Comparison of ENCODE assay signal across 16 cellular contexts in genomic region chr9:76451234-76451633, GRCh38. TPM values are rescaled to one million over a fixed set of nuclear protein-coding genes. Genes with fewer than 3 reads are reported as not detected.
A peak's percentile ranks its signal among the peaks of the same experiment; 100 is the strongest.
DNase-seq lines count a peak whose midpoint lies in the region; ATAC-seq and TF ChIP-seq lines count a peak whose summit lies in the region.
"Had no signal": no experiment of that assay in that cellular context is flagged by ENCODE, and none has a peak within 500 bp of the region (broad histone marks: within the 10 kb centered on the region; RNA-seq: fewer than 3 reads in every experiment).

No MANE protein-coding gene starts in this region.

- no peak overlapping the region for H3K4me2 ChIP-seq in IMR-90 (ENCODE audit: low read depth, low read length)

- no peak overlapping the region for H4K91ac ChIP-seq in IMR-90 (ENCODE audit: insufficient read depth, low read depth, low read length)

- no peak overlapping the region for H3K56ac ChIP-seq in IMR-90 (ENCODE audit: extremely low read depth, insufficient read depth, low read length)

- no peak overlapping the region for H3K4ac ChIP-seq in IMR-90 (ENCODE audit: low read depth, low read length)

- no peak overlapping the region for H2AFZ ChIP-seq in IMR-90 (replicated peaks; ENCODE audit: low read length, poor library complexity)

- peaks cover 11% of the 10 kb centered on the region for H3K4me1 ChIP-seq in IMR-90 (ENCODE audit: control insufficient read depth, insufficient read depth, low read length)
- H3K4me1 ChIP-seq in thyroid gland, result no peaks in the 10 kb centered on the region

- CTCF ChIA-PET in IMR-90 (lab: Yijun Ruan, JAX), result interaction anchor here (1.2 kb wide), 1 partner anchor 207 kb away, joined by 6 read pairs; no protein-coding TSS in a partner anchor

- no peak overlapping the region for H3K14ac ChIP-seq in IMR-90 (replicated peaks; ENCODE audit: low read depth, low read length)

- WGBS in IMR-90 (ENCODE audit: extremely low coverage in 2 of 2, insufficient read length in 1 of 2), 2 experiments, result no CpG with 5 or more reads among the region's 1 CpG
- WGBS in thyroid gland, 2 donors, result 85 to 86% methylated on average over 1 of the region's 1 CpG

- no peaks in the 10 kb centered on the region for H3K36me3 Mint-ChIP-seq in chondrocyte (ENCODE audit: low read depth)
- peaks cover 6% of the 10 kb centered on the region for H3K36me3 Mint-ChIP-seq in activated CD4-positive, alpha-beta T cell treated with anti-CD3 and anti-CD28 coated beads, Interleukin-2, amount 10 ng/mL, durations not matched to agents 24 days and 14 days (ENCODE audit: low read depth)

- in situ Hi-C loops in IMR-90 (cut with MboI; ENCODE audit: low sequenced_read_pairs), result no loop called here

- peaks cover 28% of the 10 kb centered on the region for H3K4me1 Mint-ChIP-seq in chondrocyte (ENCODE audit: low read depth)
- H3K4me1 Mint-ChIP-seq in activated CD4-positive, alpha-beta T cell treated with anti-CD3 and anti-CD28 coated beads, Interleukin-2, amount 10 ng/mL, durations not matched to agents 24 days and 14 days, result peaks cover 18% of the 10 kb centered on the region

- H3K27ac ChIP-seq in IMR-90 (ENCODE audit: insufficient read depth, low read length) (no peak overlapping the region), thyroid gland (no peak overlapping the region)
- H3K27ac ChIP-seq: HL-60, SK-N-MC had no signal

- TF ChIP-seq CTCF in AG09309 (IDR thresholded peaks at IDR 0.05; ENCODE audit: control insufficient read depth, insufficient read depth, low read depth, low read length, missing control alignments) (no peak), IMR-90 (conservative IDR thresholded peaks at IDR 0.05; ENCODE audit: low read depth, low read length) (no peak), chondrocyte (IDR thresholded peaks at IDR 0.05) (no peak), thyroid gland (IDR thresholded peaks at IDR 0.05) (no peak)

- H3K36me3 ChIP-seq in IMR-90 (ENCODE audit: control insufficient read depth, insufficient read depth, low read length) (no peaks in the 10 kb centered on the region), thyroid gland (no peaks in the 10 kb centered on the region)
- H3K36me3 ChIP-seq: BE2C had no signal

- H3K18ac ChIP-seq in IMR-90 (ENCODE audit: low read depth, low read length), result no peak overlapping the region

- H3K9me3 Mint-ChIP-seq in chondrocyte (ENCODE audit: low read depth), result no peaks in the 10 kb centered on the region
- H3K9me3 Mint-ChIP-seq in activated CD4-positive, alpha-beta T cell treated with anti-CD3 and anti-CD28 coated beads, Interleukin-2, amount 10 ng/mL, durations not matched to agents 24 days and 14 days, result peaks cover 4% of the 10 kb centered on the region

- no peaks in the 10 kb centered on the region for H3K9me3 ChIP-seq in IMR-90 (ENCODE audit: control insufficient read depth, insufficient read depth, low read length)
- no peaks in the 10 kb centered on the region for H3K9me3 ChIP-seq in thyroid gland
- H3K9me3 ChIP-seq: BE2C had no signal

- H3K27me3 Mint-ChIP-seq in chondrocyte (ENCODE audit: low read depth), result no peaks in the 10 kb centered on the region
- H3K27me3 Mint-ChIP-seq in activated CD4-positive, alpha-beta T cell treated with anti-CD3 and anti-CD28 coated beads, Interleukin-2, amount 10 ng/mL, durations not matched to agents 24 days and 14 days, result no peaks in the 10 kb centered on the region

- no peak overlapping the region for H3K23ac ChIP-seq in IMR-90 (ENCODE audit: low read depth, low read length)

- peak; percentile 48 for DNase-seq in AG09309 (ENCODE audit: low read depth)
- peak; percentile 85 for DNase-seq in IMR-90
- DNase-seq in chondrocyte (ENCODE audit: low spot score), result no peak
- DNase-seq in kidney tubule cell (ENCODE audit: low spot score), result peak; percentile 93
- DNase-seq in activated CD4-positive, alpha-beta T cell treated with anti-CD3 and anti-CD28 coated beads, Interleukin-2, amount 50 U/mL, for 48 hours, result no peak
- DNase-seq in activated CD4-positive, alpha-beta T cell treated with anti-CD3 and anti-CD28 coated beads, Interleukin-2, amount 10 ng/mL, durations not matched to agents 24 days and 14 days, result no peak
- DNase-seq in thyroid gland, result no peak
- DNase-seq: aorta; BE2C; DND-41; H7; NCI-H2107; NK-92 treated with Interleukin-12 subunit alpha and Interleukin-12 subunit beta, amount 100 ng/mL, for 24 hours had no signal

- H3K9me1 ChIP-seq in IMR-90 (ENCODE audit: insufficient read depth, low read length), result no peaks in the 10 kb centered on the region

- dilution Hi-C loops in IMR-90 (cut with HindIII; ENCODE audit: low sequenced_read_pairs, unreplicated experiment), result no loop called here

- H2BK20ac ChIP-seq in IMR-90 (ENCODE audit: low read depth, low read length), result no peak overlapping the region

- 0 out of 2 replicates have a peak overlapping the region, but pooled peaks have one; percentile 16 for H2BK120ac ChIP-seq in IMR-90 (ENCODE audit: low read depth, low read length)

- no peak for TF ChIP-seq RAD21 in IMR-90 (IDR thresholded peaks at IDR 0.05; ENCODE audit: low read length)

- peak; percentile 53 for ATAC-seq in IMR-90 (ENCODE audit: low read depth)
- ATAC-seq in GM19463 (IDR thresholded peaks at IDR 0.05; ENCODE audit: unreplicated experiment), result no peak

- H4K20me1 ChIP-seq in IMR-90 (ENCODE audit: insufficient read depth, low read length), result no peaks in the 10 kb centered on the region

- no peak overlapping the region for H2AK9ac ChIP-seq in IMR-90 (replicated peaks; ENCODE audit: low read depth, low read length, poor library complexity)

- intact Hi-C loops in IMR-90 (cut with micrococcal nuclease) (loop anchor here (5.0 kb wide), 1 partner anchor 49 kb away; no protein-coding TSS in a partner anchor), thyroid gland (cut with DNase I) (no loop called here)
- intact Hi-C loops in activated CD4-positive, alpha-beta T cell treated with anti-CD3 and anti-CD28 coated beads, Interleukin-2, amount 10 ng/mL, durations not matched to agents 24 days and 14 days (cut with micrococcal nuclease), result no loop called here

- TF ChIP-seq POLR2A in IMR-90 (IDR thresholded peaks at IDR 0.05; ENCODE audit: low read depth, low read length), result no peak
- no peak for TF ChIP-seq POLR2A in thyroid gland (IDR thresholded peaks at IDR 0.05)

- H3K27me3 ChIP-seq in IMR-90 (ENCODE audit: control insufficient read depth, insufficient read depth, low read length), result no peaks in the 10 kb centered on the region
- no peaks in the 10 kb centered on the region for H3K27me3 ChIP-seq in thyroid gland
- H3K27me3 ChIP-seq: BE2C had no signal

- H2AK5ac ChIP-seq in IMR-90 (ENCODE audit: low read depth, low read length), result no peak overlapping the region

- peak overlapping the region; percentile 77 for H2BK5ac ChIP-seq in IMR-90 (ENCODE audit: low read depth, low read length, poor library complexity, severe bottlenecking)

- H3K4me3 ChIP-seq in AG09309 (ENCODE audit: control insufficient read depth, low read depth, low read length) (no peak overlapping the region), IMR-90 (ENCODE audit: insufficient read depth, low read depth, low read length) (no peak overlapping the region), thyroid gland (replicated peaks in 1 of 3) (no peak overlapping the region)
- H3K4me3 ChIP-seq: SK-N-MC had no signal

- H2BK15ac ChIP-seq in IMR-90 (ENCODE audit: low read depth, low read length), result no peak overlapping the region

- no peaks in the 10 kb centered on the region for H3K79me1 ChIP-seq in IMR-90 (ENCODE audit: low read depth in 1 of 2, low read length in 2 of 2)

- H4K8ac ChIP-seq in IMR-90 (ENCODE audit: low read depth in 2 of 2, low read length in 2 of 2), result no peak overlapping the region

- no peak overlapping the region for H3K4me3 Mint-ChIP-seq in chondrocyte (ENCODE audit: unreplicated experiment)
- no peak overlapping the region for H3K4me3 Mint-ChIP-seq in activated CD4-positive, alpha-beta T cell treated with anti-CD3 and anti-CD28 coated beads, Interleukin-2, amount 10 ng/mL, durations not matched to agents 24 days and 14 days

- POLR2A ChIA-PET in IMR-90 (lab: Charles Lee; ENCODE audit: unreplicated experiment), result no interaction called here

- H3K27ac Mint-ChIP-seq in chondrocyte (ENCODE audit: unreplicated experiment), result peak overlapping the region; percentile 34
- no peak overlapping the region for H3K27ac Mint-ChIP-seq in activated CD4-positive, alpha-beta T cell treated with anti-CD3 and anti-CD28 coated beads, Interleukin-2, amount 10 ng/mL, durations not matched to agents 24 days and 14 days

- H3K9ac ChIP-seq in IMR-90 (ENCODE audit: low read depth, low read length), result no peak overlapping the region

- H4K5ac ChIP-seq in IMR-90 (ENCODE audit: low read depth, low read length), result no peak overlapping the region

- BruUV-seq in IMR-90 (replicated peaks; lab: Mats Ljungman, UMichigan), result no TSS peak

TF ChIP-seq in IMR-90, 13 proteins besides CTCF, POLR2A, EP300 and RAD21 (continues in another document):
- no peak for TF ChIP-seq SMC3 (IDR thresholded peaks at IDR 0.05; ENCODE audit: low read depth, low read length)
- no peak for TF ChIP-seq BHLHE40 (IDR thresholded peaks at IDR 0.05; ENCODE audit: low read depth, low read length)
- no peak for TF ChIP-seq MXI1 (IDR thresholded peaks at IDR 0.05; ENCODE audit: borderline replicate concordance, low read depth, low read length)
- TF ChIP-seq FOS (IDR thresholded peaks at IDR 0.05; ENCODE audit: low read depth, low read length), result peak; percentile 65
- no peak for TF ChIP-seq MAFK (IDR thresholded peaks at IDR 0.05; ENCODE audit: low read depth, low read length)
- TF ChIP-seq MAZ (IDR thresholded peaks at IDR 0.05; ENCODE audit: borderline replicate concordance, low read depth, low read length), result no peak

RNA-seq across cellular contexts. Expression of gene GCNT1, which starts 7.7 kb away (rescaled TPM):
- total RNA-seq in IMR-90 (2012; rRNA removed) (10.0 and 46.6 TPM in 2 replicates), chondrocyte (10.3 to 40.2 TPM (median 11.0 TPM) in 3 replicates), thyroid gland (100 to 1,000 TPM in 1 of 4 donors, 10 to 100 TPM in 3; 15.4 to 340 (median 30.9) TPM)
- polyA plus RNA-seq in IMR-90 (2012; rRNA removed), result 9.3 and 12.5 TPM in 2 replicates
- 2.9 and 4.5 TPM in 2 replicates for polyA plus RNA-seq in IMR-90 (2012; cell fraction: cytosol; rRNA removed)
- 1.8 and 7.6 TPM in 2 replicates for polyA plus RNA-seq in IMR-90 (2012; cell fraction: nucleus; rRNA removed; ENCODE audit: low replicate concordance)
- total RNA-seq in activated CD4-positive, alpha-beta T cell treated with anti-CD3 and anti-CD28 coated beads, Interleukin-2, amount 10 ng/mL, durations not matched to agents 24 days and 14 days, result 7.0 and 9.8 TPM in 2 replicates

RNA-seq across cellular contexts. Expression of gene RFK, which starts 57.0 kb away (rescaled TPM):
- total RNA-seq in IMR-90 (2012; rRNA removed), result 13.8 and 29.2 TPM in 2 replicates
- polyA plus RNA-seq in IMR-90 (2012; rRNA removed), result 8.8 and 10.3 TPM in 2 replicates
- 5.1 and 7.3 TPM in 2 replicates for polyA plus RNA-seq in IMR-90 (2012; cell fraction: cytosol; rRNA removed)
- polyA plus RNA-seq in IMR-90 (2012; cell fraction: nucleus; rRNA removed; ENCODE audit: low replicate concordance), result 2.7 and 3.2 TPM in 2 replicates
- total RNA-seq in chondrocyte, result 14.3 to 18.1 TPM (median 15.6 TPM) in 3 replicates
- total RNA-seq in activated CD4-positive, alpha-beta T cell treated with anti-CD3 and anti-CD28 coated beads, Interleukin-2, amount 10 ng/mL, durations not matched to agents 24 days and 14 days, result 16.6 and 17.9 TPM in 2 replicates
- 10 to 100 TPM; 29.3 to 40.0 (median 34.8) TPM for total RNA-seq in thyroid gland

Comparison
In these comparisons a context has a peak if more than half of its experiments do, and no peak if none do; other contexts are left out.
1. DNase-seq: peak in AG09309 (single experiment), IMR-90 (single experiment) and kidney tubule cell (single experiment); none in chondrocyte (single experiment), activated CD4-positive, alpha-beta T cell treated with anti-CD3 and anti-CD28 coated beads, Interleukin-2, amount 50 U/mL, for 48 hours (0 of 2), activated CD4-positive, alpha-beta T cell treated with anti-CD3 and anti-CD28 coated beads, Interleukin-2, amount 10 ng/mL, durations not matched to agents 24 days and 14 days (single experiment) and thyroid gland (0 of 2).